ENCODE assay signal across 16 cellular contexts in genomic region chr2:20432714-20433113, GRCh38.
"Had no signal": no experiment of that assay in that cellular context is flagged by ENCODE, and none has a peak within 500 bp of the region (broad histone marks: within the 10 kb centered on the region; RNA-seq: fewer than 3 reads in every experiment).

No MANE protein-coding gene starts in this region.

- H3K79me2 ChIP-seq: parathyroid adenoma had no signal

- FAIRE-seq: bronchial epithelial cell had no signal

- ATAC-seq: activated CD4-positive, alpha-beta T cell treated with anti-CD3 and anti-CD28 coated beads for 36 hours had no signal

- H2AFZ ChIP-seq: parathyroid adenoma had no signal

- H3K9ac ChIP-seq: parathyroid adenoma had no signal

- H3K4me1 ChIP-seq: parathyroid adenoma had no signal

- H3K27ac ChIP-seq: coronary artery, parathyroid adenoma, spleen had no signal

- DNase-seq: activated B cell treated with CpG ODN at 0.5 μM for 24 hours; activated CD4-positive, alpha-beta T cell treated with anti-CD3 and anti-CD28 coated beads for 36 hours; activated CD4-positive, alpha-beta T cell treated with anti-CD3 and anti-CD28 coated beads, Interleukin-2, amount 50 U/mL, for 4 hours; activated naive CD4-positive, alpha-beta T cell treated with anti-CD3 and anti-CD28 coated beads, Interleukin-2, amount 10 ng/mL, durations not matched to agents 7 days and 5 days; activated T-cell treated with anti-CD3 and anti-CD28 coated beads for 4 hours; amygdala; erythroblast; foreskin fibroblast; immature natural killer cell; nucleus accumbens; spleen; stimulated activated CD4-positive, alpha-beta T cell treated with anti-CD3 and anti-CD28 coated beads, Interleukin-4, amount 100 ng/mL, for 1 hour; stimulated activated naive CD4-positive, alpha-beta T cell had no signal

- H3K36me3 ChIP-seq: spleen had no signal

- H3K9me3 ChIP-seq: spleen had no signal

- H3K4me3 ChIP-seq: coronary artery, spleen had no signal
